In the genomic region with DNA sequence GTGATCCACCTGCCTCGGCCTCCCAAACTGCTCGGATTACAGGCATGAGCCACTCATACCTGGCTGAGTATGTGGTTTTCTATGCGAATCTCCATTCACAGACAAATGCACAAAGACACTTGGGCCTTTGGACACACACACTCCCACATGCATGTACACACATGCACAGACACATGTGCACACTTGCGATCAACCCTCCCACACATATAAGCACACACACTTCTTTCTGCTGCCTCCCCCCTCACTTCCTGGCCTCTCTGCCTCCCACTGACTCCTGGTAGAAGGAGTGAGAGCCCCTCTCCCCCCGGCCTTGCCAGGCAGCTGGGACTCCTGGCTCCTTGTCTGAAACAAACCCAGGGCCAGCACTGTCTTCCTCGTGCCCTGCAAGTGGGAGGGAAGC, we compare ENCODE assay signal across 25 cellular contexts.
"Had no signal": no experiment of that assay in that cellular context is flagged by ENCODE, and none has a peak within 500 bp of the region (broad histone marks: within the 10 kb centered on the region; RNA-seq: fewer than 3 reads in every experiment).

No MANE protein-coding gene starts in this region.

- H3K4me3 Mint-ChIP-seq: activated CD4-positive, alpha-beta T cell treated with anti-CD3 and anti-CD28 coated beads, Interleukin-2, amount 10 ng/mL, durations not matched to agents 7 days and 5 days; activated CD8-positive, alpha-beta T cell treated with anti-CD3 and anti-CD28 coated beads, Interleukin-2, amount 10 ng/mL, durations not matched to agents 7 days and 5 days; activated naive CD4-positive, alpha-beta T cell treated with anti-CD3 and anti-CD28 coated beads for 36 hours; activated T-cell treated with anti-CD3 and anti-CD28 coated beads, Interleukin-2, amount 50 U/mL, for 4 hours; activated T-helper 1 cell treated with anti-CD3 and anti-CD28 coated beads, Interleukin-12 subunit alpha, Interleukin-12 subunit beta, Interleukin-2, Interleukin-4 antibody, amounts not matched to agents 30 ng/mL and 10 ng/mL and 1 ng/mL, durations not matched to agents 14 hours and 24 hours and 36 hours had no signal

- H3K27ac ChIP-seq: adrenal gland, body of pancreas, breast epithelium, SJCRH30 had no signal

- H3K4me1 Mint-ChIP-seq: activated CD4-positive, alpha-beta T cell treated with anti-CD3 and anti-CD28 coated beads, Interleukin-2, amount 10 ng/mL, durations not matched to agents 7 days and 5 days had no signal

- H3K27ac Mint-ChIP-seq: activated CD4-positive, alpha-beta T cell treated with anti-CD3 and anti-CD28 coated beads, Interleukin-2, amount 10 ng/mL, durations not matched to agents 7 days and 5 days; activated CD8-positive, alpha-beta T cell treated with anti-CD3 and anti-CD28 coated beads, Interleukin-2, amount 10 ng/mL, durations not matched to agents 7 days and 5 days; activated naive CD4-positive, alpha-beta T cell treated with anti-CD3 and anti-CD28 coated beads for 36 hours; activated T-helper 1 cell treated with anti-CD3 and anti-CD28 coated beads, Interleukin-12 subunit alpha, Interleukin-12 subunit beta, Interleukin-2, Interleukin-4 antibody, amounts not matched to agents 30 ng/mL and 10 ng/mL and 1 ng/mL, durations not matched to agents 14 hours and 24 hours and 36 hours had no signal

- DNase-seq: activated CD4-positive, alpha-beta T cell treated with anti-CD3 and anti-CD28 coated beads, Interleukin-2, amount 10 ng/mL, durations not matched to agents 7 days and 5 days; activated CD4-positive, alpha-beta T cell treated with anti-CD3 and anti-CD28 coated beads, Interleukin-2, amount 50 U/mL, for 48 hours; activated CD8-positive, alpha-beta T cell treated with anti-CD3 and anti-CD28 coated beads, Interleukin-2, amount 10 ng/mL, durations not matched to agents 7 days and 5 days; activated gamma-delta T cell treated with Interleukin-2 at 50 U/mL for 16 hours; activated naive CD4-positive, alpha-beta T cell treated with anti-CD3 and anti-CD28 coated beads for 36 hours; activated T-cell treated with anti-CD3 and anti-CD28 coated beads for 4 hours; activated T-cell treated with anti-CD3 and anti-CD28 coated beads, Interleukin-2, amount 50 U/mL, for 4 hours; adrenal gland; body of pancreas; caudate nucleus; cerebellar nuclear complex; MM.1S; MV-4-11; NCI-H1092; NCI-H1436 treated with DMSO at 0.1 percent for 48 hours; NCI-H1694 treated with DMSO at 0.1 percent for 48 hours; NCI-H2029; NCI-H345; NCI-H524 treated with DMSO at 0.1 percent for 48 hours; SHP77; SJCRH30; T1000 had no signal

- H3K9me3 ChIP-seq: adrenal gland, body of pancreas, breast epithelium had no signal

- H3K27me3 Mint-ChIP-seq: activated CD4-positive, alpha-beta T cell treated with anti-CD3 and anti-CD28 coated beads, Interleukin-2, amount 10 ng/mL, durations not matched to agents 7 days and 5 days had no signal

- H3K4me1 ChIP-seq: adrenal gland, body of pancreas, breast epithelium, SJCRH30 had no signal

- H3K9me3 Mint-ChIP-seq: activated CD4-positive, alpha-beta T cell treated with anti-CD3 and anti-CD28 coated beads, Interleukin-2, amount 10 ng/mL, durations not matched to agents 7 days and 5 days; activated naive CD4-positive, alpha-beta T cell treated with anti-CD3 and anti-CD28 coated beads for 36 hours; activated naive CD4-positive, alpha-beta T cell treated with anti-CD3 and anti-CD28 coated beads, Interleukin-2, amount 50 U/mL, for 72 hours; activated T-cell treated with anti-CD3 and anti-CD28 coated beads, Interleukin-2, amount 50 U/mL, for 4 hours; activated T-helper 1 cell treated with anti-CD3 and anti-CD28 coated beads, Interleukin-12 subunit alpha, Interleukin-12 subunit beta, Interleukin-2, Interleukin-4 antibody, amounts not matched to agents 30 ng/mL and 10 ng/mL and 1 ng/mL, durations not matched to agents 14 hours and 24 hours and 36 hours had no signal

- H3K36me3 ChIP-seq: adrenal gland, breast epithelium, SJCRH30 had no signal

- H3K27me3 ChIP-seq: adrenal gland, body of pancreas, breast epithelium had no signal

- H3K4me3 ChIP-seq: adrenal gland, body of pancreas, breast epithelium, SJCRH30 had no signal

- H3K36me3 Mint-ChIP-seq: activated naive CD4-positive, alpha-beta T cell treated with anti-CD3 and anti-CD28 coated beads, Interleukin-2, amount 50 U/mL, for 72 hours had no signal
